In the genomic region with DNA sequence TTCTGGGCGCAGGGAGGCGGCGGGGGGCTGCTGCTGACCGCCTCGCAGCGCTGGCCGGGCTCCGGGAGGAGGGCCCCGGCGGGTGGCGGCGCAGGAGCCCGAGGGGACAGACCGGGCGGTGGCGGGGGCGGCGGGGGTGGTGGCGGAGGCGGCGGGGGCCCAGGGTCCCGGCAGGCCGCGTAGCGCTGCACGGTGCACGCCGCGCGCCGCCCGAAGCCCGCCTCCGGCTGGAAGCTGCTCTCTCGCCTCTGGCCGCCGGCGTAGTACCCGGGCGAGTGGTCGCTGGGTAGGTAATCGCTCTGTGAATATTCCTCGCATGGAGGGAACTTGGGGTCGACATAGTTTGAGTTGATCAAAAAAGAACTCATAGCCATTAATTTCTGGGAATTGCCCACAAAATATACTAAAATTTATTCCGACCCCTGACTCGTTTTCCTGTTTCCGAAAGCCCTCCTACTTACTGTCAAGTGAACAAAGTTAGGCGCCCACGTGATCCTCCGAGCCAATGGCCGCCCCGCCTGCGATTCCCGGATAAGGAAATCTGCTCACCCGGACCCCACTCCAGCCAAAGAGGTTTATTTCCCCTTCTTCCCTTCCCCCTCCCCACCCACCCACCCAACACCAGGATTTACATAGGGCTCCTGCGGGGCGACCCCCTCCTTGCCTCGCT, we compare ENCODE assay signal across 9 cellular contexts. TPM values are rescaled to one million over a fixed set of nuclear protein-coding genes. Genes with fewer than 3 reads are reported as not detected.
DNase-seq lines count a peak whose midpoint lies in the region; ATAC-seq, FAIRE-seq and TF ChIP-seq lines count a peak whose summit lies in the region.
"Had no signal": no experiment of that assay in that cellular context is flagged by ENCODE, and none has a peak within 500 bp of the region (broad histone marks: within the 10 kb centered on the region; RNA-seq: fewer than 3 reads in every experiment).

A gene (minus strand): TSS at position 405 of the 670 bp plus-strand sequence. CDS start 31 bp downstream, at position 374.

- H3K36me3 ChIP-seq in stomach = no peaks in the 10 kb centered on the region

- CTCF ChIA-PET in A549 (lab: Yijun Ruan, JAX) = interaction anchor here (1.0 kb wide), 1 partner anchor 225 kb away, joined by 3 read pairs; no protein-coding TSS in a partner anchor
- CTCF ChIA-PET in activated CD4-positive, alpha-beta T cell treated with anti-CD3 and anti-CD28 coated beads for 36 hours (lab: Charles Lee) = interaction anchor here (0.6 to 1.1 kb wide), 6 partner anchors 12 to 327 kb away, joined by 3 to 4 read pairs (median 3); a partner anchor contains a TSS

- peak within 1 kb of the TSS in 1 of 2 experiments; percentile 31; a peak in 2 of 6 replicates for H3K27ac ChIP-seq in A549
- peak within 1 kb of the TSS; percentile 61 to 95 (median 93) for H3K27ac ChIP-seq in stomach
- H3K27ac ChIP-seq: epithelial cell of prostate had no signal

- peak within 1 kb of the TSS; percentile 36 for H3K4me2 ChIP-seq in A549

- TF ChIP-seq CTCF in A549 (IDR thresholded peaks at IDR 0.05) (no peak), stomach (IDR thresholded peaks at IDR 0.05) (no peak)

- H3K27me3 ChIP-seq in stomach = peaks cover 0 to 100% (median 96%) of the 10 kb centered on the region in 3 donors

- intact Hi-C loops in activated CD4-positive, alpha-beta T cell treated with anti-CD3 and anti-CD28 coated beads for 36 hours (cut with DNase I, micrococcal nuclease) = loop anchor here (1.0 to 5.0 kb wide), 3 partner anchors 32 to 36 kb away; no protein-coding TSS in a partner anchor
- intact Hi-C loops in stomach (cut with DNase I; ENCODE audit: low total_unique reads) = no loop called here

- TF ChIP-seq POLR2A in A549 (IDR thresholded peaks at IDR 0.05; ENCODE audit: low read length) (no peak), stomach (IDR thresholded peaks at IDR 0.05) (no peak)

- TF ChIP-seq EP300 in A549 (IDR thresholded peaks at IDR 0.05) (no peak), stomach (IDR thresholded peaks at IDR 0.05) (no peak)

- peak within 1 kb of the TSS; percentile 47 for H3K27ac Mint-ChIP-seq in activated CD4-positive, alpha-beta T cell treated with anti-CD3 and anti-CD28 coated beads for 36 hours

- H3K4me1 Mint-ChIP-seq in activated CD4-positive, alpha-beta T cell treated with anti-CD3 and anti-CD28 coated beads for 36 hours = peaks cover 43% of the 10 kb centered on the region

- H3K36me3 Mint-ChIP-seq in activated CD4-positive, alpha-beta T cell treated with anti-CD3 and anti-CD28 coated beads for 36 hours (ENCODE audit: low read depth) = peaks cover 2% of the 10 kb centered on the region

- peak within 1 kb of the TSS; percentile 81 for H3K4me3 Mint-ChIP-seq in activated CD4-positive, alpha-beta T cell treated with anti-CD3 and anti-CD28 coated beads for 36 hours

- peaks cover 52% of the 10 kb centered on the region for H3K27me3 Mint-ChIP-seq in activated CD4-positive, alpha-beta T cell treated with anti-CD3 and anti-CD28 coated beads for 36 hours

- peaks cover 16% of the 10 kb centered on the region for H3K4me1 ChIP-seq in A549
- peaks cover 14 to 69% (median 43%) of the 10 kb centered on the region in 4 donors for H3K4me1 ChIP-seq in stomach

- FAIRE-seq in A549 (lab: Jason Lieb, UNC) = no peak

- 95% methylated on average over 43 of the region's 58 CpGs for WGBS in A549 (ENCODE audit: missing lambda C conversion rate)
- 2 to 5% (median 4%) methylated on average over 21 to 58 of the region's 58 CpGs for WGBS in stomach, 5 donors

- ATAC-seq in A549 = no peak
- peak; percentile 50 for ATAC-seq in GM19397 (IDR thresholded peaks at IDR 0.05; ENCODE audit: unreplicated experiment)
- peak; percentile 72 for ATAC-seq in activated CD4-positive, alpha-beta T cell treated with anti-CD3 and anti-CD28 coated beads for 36 hours

- no peaks in the 10 kb centered on the region for H3K9me3 ChIP-seq in A549
- no peaks in the 10 kb centered on the region for H3K9me3 ChIP-seq in stomach

- TF ChIP-seq RAD21 in A549 (conservative IDR thresholded peaks at IDR 0.05 in 1 of 2, IDR thresholded peaks at IDR 0.05 in 1 of 2) = no peak

- H3K4me3 ChIP-seq in A549 (no peak within 1 kb of the TSS), stomach (peak within 1 kb of the TSS; percentile 57 to 61 (median 58))

- H3K9me3 Mint-ChIP-seq in activated CD4-positive, alpha-beta T cell treated with anti-CD3 and anti-CD28 coated beads for 36 hours (ENCODE audit: low read depth) = no peaks in the 10 kb centered on the region

- DNase-seq in A549 (ENCODE audit: low read depth in 1 of 2, low spot score in 1 of 2) = no peak
- DNase-seq in NCI-H1694 (lab: John Stamatoyannopoulos, UW) = peak; percentile 39
- DNase-seq in activated CD4-positive, alpha-beta T cell treated with anti-CD3 and anti-CD28 coated beads for 36 hours = peak; percentile 80
- peak; percentile 55 for DNase-seq in effector CD8-positive, alpha-beta T cell (lab: John Stamatoyannopoulos, UW)
- DNase-seq in mucosa of gallbladder (ENCODE audit: low spot score) = peak; percentile 78
- peak; percentile 59 for DNase-seq in stomach
- DNase-seq in pons (ENCODE audit: low spot score) = no peak

- POLR2A ChIA-PET in A549 (lab: Yijun Ruan, JAX) = no interaction called here
- POLR2A ChIA-PET in activated CD4-positive, alpha-beta T cell treated with anti-CD3 and anti-CD28 coated beads for 36 hours (lab: Charles Lee) = no interaction called here

TF ChIP-seq in A549, 52 proteins besides CTCF, POLR2A, EP300 and RAD21:
- TF ChIP-seq FOSL2 (IDR thresholded peaks at IDR 0.05) (no peak), FOSL2 (CRISPR knock-in tag; IDR thresholded peaks at IDR 0.05) (no peak), ZSCAN20 (CRISPR knock-in tag; IDR thresholded peaks at IDR 0.05) (no peak), SREBF2 (IDR thresholded peaks at IDR 0.05) (no peak), ZNF302 (CRISPR knock-in tag; IDR thresholded peaks at IDR 0.05) (no peak), HOXA7 (CRISPR knock-in tag; IDR thresholded peaks at IDR 0.05) (no peak), GATA3 (IDR thresholded peaks at IDR 0.05; ENCODE audit: borderline replicate concordance) (no peak), KDM5A (IDR thresholded peaks at IDR 0.05) (no peak), NR3C1 (IDR thresholded peaks at IDR 0.05) (no peak), MAFK (IDR thresholded peaks at IDR 0.05; ENCODE audit: partially characterized antibody) (no peak), CHD4 (IDR thresholded peaks at IDR 0.05; ENCODE audit: borderline replicate concordance) (no peak), POLR2AphosphoS2 (conservative IDR thresholded peaks at IDR 0.05; ENCODE audit: low read length) (no peak), CBX2 (IDR thresholded peaks at IDR 0.05; ENCODE audit: borderline replicate concordance, low read depth) (no peak), JUNB (IDR thresholded peaks at IDR 0.05) (no peak), RFX5 (IDR thresholded peaks at IDR 0.05) (no peak), EHF (CRISPR knock-in tag; IDR thresholded peaks at IDR 0.05) (no peak)
- TF ChIP-seq, protein P1, sequence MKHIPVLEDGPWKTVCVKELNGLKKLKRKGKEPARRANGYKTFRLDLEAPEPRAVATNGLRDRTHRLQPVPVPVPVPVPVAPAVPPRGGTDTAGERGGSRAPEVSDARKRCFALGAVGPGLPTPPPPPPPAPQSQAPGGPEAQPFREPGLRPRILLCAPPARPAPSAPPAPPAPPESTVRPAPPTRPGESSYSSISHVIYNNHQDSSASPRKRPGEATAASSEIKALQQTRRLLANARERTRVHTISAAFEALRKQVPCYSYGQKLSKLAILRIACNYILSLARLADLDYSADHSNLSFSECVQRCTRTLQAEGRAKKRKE (CRISPR knock-in tag; IDR thresholded peaks at IDR 0.05; ENCODE audit: low read depth) = no peak
- TF ChIP-seq, protein P2, sequence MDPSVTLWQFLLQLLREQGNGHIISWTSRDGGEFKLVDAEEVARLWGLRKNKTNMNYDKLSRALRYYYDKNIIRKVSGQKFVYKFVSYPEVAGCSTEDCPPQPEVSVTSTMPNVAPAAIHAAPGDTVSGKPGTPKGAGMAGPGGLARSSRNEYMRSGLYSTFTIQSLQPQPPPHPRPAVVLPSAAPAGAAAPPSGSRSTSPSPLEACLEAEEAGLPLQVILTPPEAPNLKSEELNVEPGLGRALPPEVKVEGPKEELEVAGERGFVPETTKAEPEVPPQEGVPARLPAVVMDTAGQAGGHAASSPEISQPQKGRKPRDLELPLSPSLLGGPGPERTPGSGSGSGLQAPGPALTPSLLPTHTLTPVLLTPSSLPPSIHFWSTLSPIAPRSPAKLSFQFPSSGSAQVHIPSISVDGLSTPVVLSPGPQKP (IDR thresholded peaks at IDR 0.05; ENCODE audit: low read depth, low read length) = no peak
- TF ChIP-seq, protein P3, sequence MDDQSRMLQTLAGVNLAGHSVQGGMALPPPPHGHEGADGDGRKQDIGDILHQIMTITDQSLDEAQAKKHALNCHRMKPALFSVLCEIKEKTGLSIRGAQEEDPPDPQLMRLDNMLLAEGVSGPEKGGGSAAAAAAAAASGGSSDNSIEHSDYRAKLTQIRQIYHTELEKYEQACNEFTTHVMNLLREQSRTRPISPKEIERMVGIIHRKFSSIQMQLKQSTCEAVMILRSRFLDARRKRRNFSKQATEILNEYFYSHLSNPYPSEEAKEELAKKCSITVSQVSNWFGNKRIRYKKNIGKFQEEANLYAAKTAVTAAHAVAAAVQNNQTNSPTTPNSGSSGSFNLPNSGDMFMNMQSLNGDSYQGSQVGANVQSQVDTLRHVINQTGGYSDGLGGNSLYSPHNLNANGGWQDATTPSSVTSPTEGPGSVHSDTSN (IDR thresholded peaks at IDR 0.05) = no peak

RNA-seq across cellular contexts. Expression of the gene that starts here (rescaled TPM):
- polyA plus RNA-seq in A549 (2011; rRNA removed) (0.74 and 0.75 TPM in 2 replicates), A549 (2017; fragmentation: RNase III; extraction: RNeasy Plus Mini Kit Qiagen cat#74134 plus additional on column Dnase treatment) (0.24 to 0.37 TPM (median 0.30 TPM) in 3 replicates), stomach (1 to 10 TPM; 1.7 to 4.6 (median 2.6) TPM)
- 0.25 and 0.29 TPM in 2 replicates for polyA plus RNA-seq in A549 (2012; cell fraction: cytosol; rRNA removed)
- 1.6 TPM in 2 replicates for polyA plus RNA-seq in A549 (2012; cell fraction: nucleus; rRNA removed)
- 0.44 and 0.99 TPM in 2 replicates for polyA minus RNA-seq in A549 (2011; rRNA and poly(A)+ RNA removed)
- total RNA-seq in activated CD4-positive, alpha-beta T cell treated with anti-CD3 and anti-CD28 coated beads for 36 hours = 1 to 10 TPM in 1 of 2 experiments, under 1 TPM in 1; 0.66 to 1.1 TPM
- total RNA-seq in mucosa of gallbladder (6.4 TPM), stomach (1 to 10 TPM in 1 of 5 donors, under 1 TPM in 2, not detected in 2; 0.45 to 5.1 (median 0.58) TPM)

Comparison
In these comparisons a context has a peak if more than half of its experiments do, and no peak if none do; other contexts are left out.
1. ATAC-seq: peak in GM19397 (single experiment) and activated CD4-positive, alpha-beta T cell treated with anti-CD3 and anti-CD28 coated beads for 36 hours (single experiment); none in A549 (0 of 2).
2. DNase-seq: peak in NCI-H1694 (single experiment), activated CD4-positive, alpha-beta T cell treated with anti-CD3 and anti-CD28 coated beads for 36 hours (single experiment), effector CD8-positive, alpha-beta T cell (single experiment), mucosa of gallbladder (single experiment) and stomach (single experiment); none in A549 (0 of 2) and pons (single experiment).